In genomic region chr9:105437704-105438103, GRCh38 we compare ENCODE assay signal across 15 cellular contexts.
"Had no signal": no experiment of that assay in that cellular context is flagged by ENCODE, and none has a peak within 500 bp of the region (broad histone marks: within the 10 kb centered on the region; RNA-seq: fewer than 3 reads in every experiment).

No MANE protein-coding gene starts in this region.

- H3K36me3 ChIP-seq: breast epithelium, heart left ventricle, left lung, suprapubic skin had no signal

- FAIRE-seq: keratinocyte, TTC549 had no signal

- H3K4me3 Mint-ChIP-seq: activated naive CD8-positive, alpha-beta T cell; activated T-cell treated with anti-CD3 and anti-CD28 coated beads, Interleukin-2, amount 50 U/mL, for 24 hours; neural crest cell; T-helper 1 cell treated with Interleukin-12 subunit alpha and Interleukin-12 subunit beta and Interleukin-4 antibody, amounts not matched to agents 30 μg/mL and 1 μg/mL, for 36 hours; type B pancreatic cell had no signal

- H3K27me3 Mint-ChIP-seq: activated naive CD8-positive, alpha-beta T cell; activated T-cell treated with anti-CD3 and anti-CD28 coated beads, Interleukin-2, amount 50 U/mL, for 24 hours; type B pancreatic cell had no signal

- H3K9me3 ChIP-seq: breast epithelium, heart left ventricle, left lung, suprapubic skin had no signal

- ATAC-seq: foreskin keratinocyte had no signal

- DNase-seq: activated CD4-positive, alpha-beta T cell treated with anti-CD3 and anti-CD28 coated beads, Interleukin-2, amount 50 U/mL, for 4 hours; activated gamma-delta T cell; activated T-cell treated with anti-CD3 and anti-CD28 coated beads, Interleukin-2, amount 50 U/mL, for 24 hours; foreskin keratinocyte; heart left ventricle; left lung; stimulated activated naive CD4-positive, alpha-beta T cell treated with Interleukin-2 at 50 U/mL for 16 hours had no signal

- H3K27ac ChIP-seq: breast epithelium, foreskin keratinocyte, left lung, suprapubic skin had no signal

- H3K27me3 ChIP-seq: breast epithelium, foreskin keratinocyte, heart left ventricle, left lung, suprapubic skin had no signal

- H3K27ac Mint-ChIP-seq: activated naive CD8-positive, alpha-beta T cell; activated T-cell treated with anti-CD3 and anti-CD28 coated beads, Interleukin-2, amount 50 U/mL, for 24 hours; T-helper 1 cell treated with Interleukin-12 subunit alpha and Interleukin-12 subunit beta and Interleukin-4 antibody, amounts not matched to agents 30 μg/mL and 1 μg/mL, for 36 hours; type B pancreatic cell had no signal

- H3K9me3 Mint-ChIP-seq: activated T-cell treated with anti-CD3 and anti-CD28 coated beads, Interleukin-2, amount 50 U/mL, for 24 hours; T-helper 1 cell treated with Interleukin-12 subunit alpha and Interleukin-12 subunit beta and Interleukin-4 antibody, amounts not matched to agents 30 μg/mL and 1 μg/mL, for 36 hours had no signal

- H3K4me1 ChIP-seq: breast epithelium, foreskin keratinocyte, left lung, suprapubic skin had no signal

- H3K4me3 ChIP-seq: breast epithelium, heart left ventricle, left lung, suprapubic skin had no signal
